1 cellular context compared by ENCODE assay signal in the genomic region with DNA sequence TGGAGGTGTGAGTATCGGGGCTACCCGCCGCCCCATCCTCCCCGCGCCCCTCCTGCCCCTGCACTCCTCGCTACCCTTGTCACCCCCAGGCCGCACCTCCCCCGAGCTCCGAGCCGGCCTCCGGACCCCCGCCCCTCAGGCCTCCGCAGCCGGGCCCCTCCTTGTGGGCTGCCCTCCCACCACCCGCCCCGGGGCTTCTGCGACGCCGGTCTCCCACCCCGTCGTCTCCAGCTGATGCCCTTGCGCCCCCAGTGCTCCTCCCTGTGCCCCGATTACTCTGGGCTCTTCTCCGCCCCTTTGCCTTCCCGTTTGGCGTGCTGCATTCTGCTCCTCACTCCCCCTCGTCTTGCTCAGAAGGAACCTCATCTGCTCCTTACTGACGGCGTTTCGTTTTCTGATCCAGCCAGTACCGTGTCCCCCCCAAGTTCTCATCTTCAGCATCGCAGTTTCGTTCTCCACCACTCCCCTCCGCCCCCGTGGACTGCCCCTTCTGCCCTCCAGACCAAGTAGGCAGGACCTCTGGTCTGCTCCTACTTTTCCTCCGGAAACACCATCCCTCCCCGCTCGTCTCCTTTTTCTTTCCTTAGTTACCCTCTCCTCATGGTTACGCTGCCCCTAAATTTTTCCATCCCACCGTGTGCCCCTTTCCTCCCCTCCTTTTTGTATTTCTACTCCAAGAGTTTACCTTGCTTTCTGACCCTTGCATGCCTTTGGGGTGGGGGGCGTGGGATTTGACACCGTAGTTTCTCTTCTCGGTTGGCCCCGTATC.
TF ChIP-seq lines count a peak whose summit lies in the region.

No MANE protein-coding gene starts in this region.

TF ChIP-seq in HepG2, 621 proteins besides CTCF, POLR2A, EP300 and RAD21 (continued from another document and continues in another):
- TF ChIP-seq, protein P1, sequence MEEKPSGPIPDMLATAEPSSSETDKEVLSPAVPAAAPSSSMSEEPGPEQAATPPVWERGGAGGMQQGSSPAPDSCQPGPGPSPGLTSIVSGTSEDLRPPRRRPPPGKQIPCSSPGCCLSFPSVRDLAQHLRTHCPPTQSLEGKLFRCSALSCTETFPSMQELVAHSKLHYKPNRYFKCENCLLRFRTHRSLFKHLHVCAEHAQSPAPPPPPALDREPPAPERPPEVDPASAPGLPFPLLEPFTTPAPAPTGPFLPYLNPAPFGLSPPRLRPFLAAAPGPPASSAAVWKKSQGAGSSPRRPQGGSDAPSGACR (CRISPR knock-in tag; IDR thresholded peaks at IDR 0.05) = 0 out of 2 replicates have a peak, but pooled peaks have one; percentile 61
- TF ChIP-seq, protein P2, sequence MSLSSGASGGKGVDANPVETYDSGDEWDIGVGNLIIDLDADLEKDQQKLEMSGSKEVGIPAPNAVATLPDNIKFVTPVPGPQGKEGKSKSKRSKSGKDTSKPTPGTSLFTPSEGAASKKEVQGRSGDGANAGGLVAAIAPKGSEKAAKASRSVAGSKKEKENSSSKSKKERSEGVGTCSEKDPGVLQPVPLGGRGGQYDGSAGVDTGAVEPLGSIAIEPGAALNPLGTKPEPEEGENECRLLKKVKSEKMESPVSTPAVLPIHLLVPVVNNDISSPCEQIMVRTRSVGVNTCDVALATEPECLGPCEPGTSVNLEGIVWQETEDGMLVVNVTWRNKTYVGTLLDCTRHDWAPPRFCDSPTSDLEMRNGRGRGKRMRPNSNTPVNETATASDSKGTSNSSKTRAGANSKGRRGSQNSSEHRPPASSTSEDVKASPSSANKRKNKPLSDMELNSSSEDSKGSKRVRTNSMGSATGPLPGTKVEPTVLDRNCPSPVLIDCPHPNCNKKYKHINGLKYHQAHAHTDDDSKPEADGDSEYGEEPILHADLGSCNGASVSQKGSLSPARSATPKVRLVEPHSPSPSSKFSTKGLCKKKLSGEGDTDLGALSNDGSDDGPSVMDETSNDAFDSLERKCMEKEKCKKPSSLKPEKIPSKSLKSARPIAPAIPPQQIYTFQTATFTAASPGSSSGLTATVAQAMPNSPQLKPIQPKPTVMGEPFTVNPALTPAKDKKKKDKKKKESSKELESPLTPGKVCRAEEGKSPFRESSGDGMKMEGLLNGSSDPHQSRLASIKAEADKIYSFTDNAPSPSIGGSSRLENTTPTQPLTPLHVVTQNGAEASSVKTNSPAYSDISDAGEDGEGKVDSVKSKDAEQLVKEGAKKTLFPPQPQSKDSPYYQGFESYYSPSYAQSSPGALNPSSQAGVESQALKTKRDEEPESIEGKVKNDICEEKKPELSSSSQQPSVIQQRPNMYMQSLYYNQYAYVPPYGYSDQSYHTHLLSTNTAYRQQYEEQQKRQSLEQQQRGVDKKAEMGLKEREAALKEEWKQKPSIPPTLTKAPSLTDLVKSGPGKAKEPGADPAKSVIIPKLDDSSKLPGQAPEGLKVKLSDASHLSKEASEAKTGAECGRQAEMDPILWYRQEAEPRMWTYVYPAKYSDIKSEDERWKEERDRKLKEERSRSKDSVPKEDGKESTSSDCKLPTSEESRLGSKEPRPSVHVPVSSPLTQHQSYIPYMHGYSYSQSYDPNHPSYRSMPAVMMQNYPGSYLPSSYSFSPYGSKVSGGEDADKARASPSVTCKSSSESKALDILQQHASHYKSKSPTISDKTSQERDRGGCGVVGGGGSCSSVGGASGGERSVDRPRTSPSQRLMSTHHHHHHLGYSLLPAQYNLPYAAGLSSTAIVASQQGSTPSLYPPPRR (CRISPR knock-in tag; IDR thresholded peaks at IDR 0.05; ENCODE audit: borderline replicate concordance) = 0 out of 2 replicates have a peak, but pooled peaks have one; percentile 8
- TF ChIP-seq ZNF530 (CRISPR knock-in tag; IDR thresholded peaks at IDR 0.05; ENCODE audit: low read depth) (no peak), HNRNPH1 (optimal IDR thresholded peaks at IDR 0.05; ENCODE audit: low read depth, low read length) (no peak), HDAC2 (CRISPR knock-in tag; IDR thresholded peaks at IDR 0.05) (no peak), ATM (IDR thresholded peaks at IDR 0.05; ENCODE audit: borderline replicate concordance) (no peak), RNF2 (conservative IDR thresholded peaks at IDR 0.05; ENCODE audit: low read depth) (no peak), ZNF879 (CRISPR knock-in tag; IDR thresholded peaks at IDR 0.05) (0 out of 2 replicates have a peak, but pooled peaks have one; percentile 15), GTF2F1 (IDR thresholded peaks at IDR 0.05; ENCODE audit: low read length) (no peak), ZNF709 (CRISPR knock-in tag; IDR thresholded peaks at IDR 0.05) (no peak), REL (CRISPR knock-in tag; conservative IDR thresholded peaks at IDR 0.05) (0 out of 2 replicates have a peak, but pooled peaks have one; percentile 10), CHD2 (IDR thresholded peaks at IDR 0.05; ENCODE audit: low read depth, low read length) (no peak), POLR2AphosphoS5 (IDR thresholded peaks at IDR 0.05; ENCODE audit: low read depth, low read length) (no peak), SP5 (CRISPR knock-in tag; IDR thresholded peaks at IDR 0.05; ENCODE audit: borderline replicate concordance, low read depth) (0 out of 2 replicates have a peak, but pooled peaks have one; percentile 13), ZNF552 (CRISPR knock-in tag; IDR thresholded peaks at IDR 0.05; ENCODE audit: borderline replicate concordance) (no peak), ATRX (CRISPR knock-in tag; IDR thresholded peaks at IDR 0.05; ENCODE audit: borderline replicate concordance) (no peak), ZNF101 (CRISPR knock-in tag; IDR thresholded peaks at IDR 0.05; ENCODE audit: borderline replicate concordance, low read depth) (no peak), KLF13 (CRISPR knock-in tag; IDR thresholded peaks at IDR 0.05) (no peak), ELF3 (CRISPR knock-in tag; IDR thresholded peaks at IDR 0.05) (no peak), SOX5 (CRISPR knock-in tag; IDR thresholded peaks at IDR 0.05; ENCODE audit: borderline replicate concordance) (no peak), ZNF607 (CRISPR knock-in tag; IDR thresholded peaks at IDR 0.05; ENCODE audit: borderline replicate concordance) (no peak), SMAD9 (CRISPR knock-in tag; IDR thresholded peaks at IDR 0.05) (no peak), ZNF138 (CRISPR knock-in tag; IDR thresholded peaks at IDR 0.05; ENCODE audit: low read depth) (0 out of 2 replicates have a peak, but pooled peaks have one; percentile 4)
- TF ChIP-seq, protein P3, sequence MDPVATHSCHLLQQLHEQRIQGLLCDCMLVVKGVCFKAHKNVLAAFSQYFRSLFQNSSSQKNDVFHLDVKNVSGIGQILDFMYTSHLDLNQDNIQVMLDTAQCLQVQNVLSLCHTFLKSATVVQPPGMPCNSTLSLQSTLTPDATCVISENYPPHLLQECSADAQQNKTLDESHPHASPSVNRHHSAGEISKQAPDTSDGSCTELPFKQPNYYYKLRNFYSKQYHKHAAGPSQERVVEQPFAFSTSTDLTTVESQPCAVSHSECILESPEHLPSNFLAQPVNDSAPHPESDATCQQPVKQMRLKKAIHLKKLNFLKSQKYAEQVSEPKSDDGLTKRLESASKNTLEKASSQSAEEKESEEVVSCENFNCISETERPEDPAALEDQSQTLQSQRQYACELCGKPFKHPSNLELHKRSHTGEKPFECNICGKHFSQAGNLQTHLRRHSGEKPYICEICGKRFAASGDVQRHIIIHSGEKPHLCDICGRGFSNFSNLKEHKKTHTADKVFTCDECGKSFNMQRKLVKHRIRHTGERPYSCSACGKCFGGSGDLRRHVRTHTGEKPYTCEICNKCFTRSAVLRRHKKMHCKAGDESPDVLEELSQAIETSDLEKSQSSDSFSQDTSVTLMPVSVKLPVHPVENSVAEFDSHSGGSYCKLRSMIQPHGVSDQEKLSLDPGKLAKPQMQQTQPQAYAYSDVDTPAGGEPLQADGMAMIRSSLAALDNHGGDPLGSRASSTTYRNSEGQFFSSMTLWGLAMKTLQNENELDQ (CRISPR knock-in tag; IDR thresholded peaks at IDR 0.05; ENCODE audit: borderline replicate concordance) = no peak
- TF ChIP-seq, protein P4, sequence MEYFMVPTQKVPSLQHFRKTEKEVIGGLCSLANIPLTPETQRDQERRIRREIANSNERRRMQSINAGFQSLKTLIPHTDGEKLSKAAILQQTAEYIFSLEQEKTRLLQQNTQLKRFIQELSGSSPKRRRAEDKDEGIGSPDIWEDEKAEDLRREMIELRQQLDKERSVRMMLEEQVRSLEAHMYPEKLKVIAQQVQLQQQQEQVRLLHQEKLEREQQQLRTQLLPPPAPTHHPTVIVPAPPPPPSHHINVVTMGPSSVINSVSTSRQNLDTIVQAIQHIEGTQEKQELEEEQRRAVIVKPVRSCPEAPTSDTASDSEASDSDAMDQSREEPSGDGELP (IDR thresholded peaks at IDR 0.05; ENCODE audit: borderline replicate concordance, low read depth) = peak; percentile 40; the same call in 1 of the 2 replicates
- TF ChIP-seq, protein P5, sequence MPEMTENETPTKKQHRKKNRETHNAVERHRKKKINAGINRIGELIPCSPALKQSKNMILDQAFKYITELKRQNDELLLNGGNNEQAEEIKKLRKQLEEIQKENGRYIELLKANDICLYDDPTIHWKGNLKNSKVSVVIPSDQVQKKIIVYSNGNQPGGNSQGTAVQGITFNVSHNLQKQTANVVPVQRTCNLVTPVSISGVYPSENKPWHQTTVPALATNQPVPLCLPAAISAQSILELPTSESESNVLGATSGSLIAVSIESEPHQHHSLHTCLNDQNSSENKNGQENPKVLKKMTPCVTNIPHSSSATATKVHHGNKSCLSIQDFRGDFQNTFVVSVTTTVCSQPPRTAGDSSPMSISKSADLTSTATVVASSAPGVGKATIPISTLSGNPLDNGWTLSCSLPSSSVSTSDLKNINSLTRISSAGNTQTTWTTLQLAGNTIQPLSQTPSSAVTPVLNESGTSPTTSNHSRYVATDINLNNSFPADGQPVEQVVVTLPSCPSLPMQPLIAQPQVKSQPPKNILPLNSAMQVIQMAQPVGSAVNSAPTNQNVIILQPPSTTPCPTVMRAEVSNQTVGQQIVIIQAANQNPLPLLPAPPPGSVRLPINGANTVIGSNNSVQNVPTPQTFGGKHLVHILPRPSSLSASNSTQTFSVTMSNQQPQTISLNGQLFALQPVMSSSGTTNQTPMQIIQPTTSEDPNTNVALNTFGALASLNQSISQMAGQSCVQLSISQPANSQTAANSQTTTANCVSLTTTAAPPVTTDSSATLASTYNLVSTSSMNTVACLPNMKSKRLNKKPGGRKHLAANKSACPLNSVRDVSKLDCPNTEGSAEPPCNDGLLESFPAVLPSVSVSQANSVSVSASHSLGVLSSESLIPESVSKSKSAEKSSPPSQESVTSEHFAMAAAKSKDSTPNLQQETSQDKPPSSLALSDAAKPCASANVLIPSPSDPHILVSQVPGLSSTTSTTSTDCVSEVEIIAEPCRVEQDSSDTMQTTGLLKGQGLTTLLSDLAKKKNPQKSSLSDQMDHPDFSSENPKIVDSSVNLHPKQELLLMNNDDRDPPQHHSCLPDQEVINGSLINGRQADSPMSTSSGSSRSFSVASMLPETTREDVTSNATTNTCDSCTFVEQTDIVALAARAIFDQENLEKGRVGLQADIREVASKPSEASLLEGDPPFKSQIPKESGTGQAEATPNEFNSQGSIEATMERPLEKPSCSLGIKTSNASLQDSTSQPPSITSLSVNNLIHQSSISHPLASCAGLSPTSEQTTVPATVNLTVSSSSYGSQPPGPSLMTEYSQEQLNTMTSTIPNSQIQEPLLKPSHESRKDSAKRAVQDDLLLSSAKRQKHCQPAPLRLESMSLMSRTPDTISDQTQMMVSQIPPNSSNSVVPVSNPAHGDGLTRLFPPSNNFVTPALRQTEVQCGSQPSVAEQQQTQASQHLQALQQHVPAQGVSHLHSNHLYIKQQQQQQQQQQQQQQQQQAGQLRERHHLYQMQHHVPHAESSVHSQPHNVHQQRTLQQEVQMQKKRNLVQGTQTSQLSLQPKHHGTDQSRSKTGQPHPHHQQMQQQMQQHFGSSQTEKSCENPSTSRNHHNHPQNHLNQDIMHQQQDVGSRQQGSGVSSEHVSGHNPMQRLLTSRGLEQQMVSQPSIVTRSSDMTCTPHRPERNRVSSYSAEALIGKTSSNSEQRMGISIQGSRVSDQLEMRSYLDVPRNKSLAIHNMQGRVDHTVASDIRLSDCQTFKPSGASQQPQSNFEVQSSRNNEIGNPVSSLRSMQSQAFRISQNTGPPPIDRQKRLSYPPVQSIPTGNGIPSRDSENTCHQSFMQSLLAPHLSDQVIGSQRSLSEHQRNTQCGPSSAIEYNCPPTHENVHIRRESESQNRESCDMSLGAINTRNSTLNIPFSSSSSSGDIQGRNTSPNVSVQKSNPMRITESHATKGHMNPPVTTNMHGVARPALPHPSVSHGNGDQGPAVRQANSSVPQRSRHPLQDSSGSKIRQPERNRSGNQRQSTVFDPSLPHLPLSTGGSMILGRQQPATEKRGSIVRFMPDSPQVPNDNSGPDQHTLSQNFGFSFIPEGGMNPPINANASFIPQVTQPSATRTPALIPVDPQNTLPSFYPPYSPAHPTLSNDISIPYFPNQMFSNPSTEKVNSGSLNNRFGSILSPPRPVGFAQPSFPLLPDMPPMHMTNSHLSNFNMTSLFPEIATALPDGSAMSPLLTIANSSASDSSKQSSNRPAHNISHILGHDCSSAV (CRISPR knock-in tag; IDR thresholded peaks at IDR 0.05; ENCODE audit: borderline replicate concordance) = no peak
- TF ChIP-seq, protein P6, sequence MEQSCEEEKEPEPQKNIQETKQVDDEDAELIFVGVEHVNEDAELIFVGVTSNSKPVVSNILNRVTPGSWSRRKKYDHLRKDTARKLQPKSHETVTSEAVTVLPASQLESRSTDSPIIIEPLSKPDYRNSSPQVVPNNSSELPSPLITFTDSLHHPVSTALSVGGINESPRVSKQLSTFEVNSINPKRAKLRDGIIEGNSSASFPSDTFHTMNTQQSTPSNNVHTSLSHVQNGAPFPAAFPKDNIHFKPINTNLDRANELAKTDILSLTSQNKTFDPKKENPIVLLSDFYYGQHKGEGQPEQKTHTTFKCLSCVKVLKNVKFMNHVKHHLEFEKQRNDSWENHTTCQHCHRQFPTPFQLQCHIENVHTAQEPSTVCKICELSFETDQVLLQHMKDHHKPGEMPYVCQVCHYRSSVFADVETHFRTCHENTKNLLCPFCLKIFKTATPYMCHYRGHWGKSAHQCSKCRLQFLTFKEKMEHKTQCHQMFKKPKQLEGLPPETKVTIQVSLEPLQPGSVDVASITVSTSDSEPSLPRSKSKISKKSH (CRISPR knock-in tag; IDR thresholded peaks at IDR 0.05; ENCODE audit: borderline replicate concordance) = no peak
- TF ChIP-seq, protein P7, sequence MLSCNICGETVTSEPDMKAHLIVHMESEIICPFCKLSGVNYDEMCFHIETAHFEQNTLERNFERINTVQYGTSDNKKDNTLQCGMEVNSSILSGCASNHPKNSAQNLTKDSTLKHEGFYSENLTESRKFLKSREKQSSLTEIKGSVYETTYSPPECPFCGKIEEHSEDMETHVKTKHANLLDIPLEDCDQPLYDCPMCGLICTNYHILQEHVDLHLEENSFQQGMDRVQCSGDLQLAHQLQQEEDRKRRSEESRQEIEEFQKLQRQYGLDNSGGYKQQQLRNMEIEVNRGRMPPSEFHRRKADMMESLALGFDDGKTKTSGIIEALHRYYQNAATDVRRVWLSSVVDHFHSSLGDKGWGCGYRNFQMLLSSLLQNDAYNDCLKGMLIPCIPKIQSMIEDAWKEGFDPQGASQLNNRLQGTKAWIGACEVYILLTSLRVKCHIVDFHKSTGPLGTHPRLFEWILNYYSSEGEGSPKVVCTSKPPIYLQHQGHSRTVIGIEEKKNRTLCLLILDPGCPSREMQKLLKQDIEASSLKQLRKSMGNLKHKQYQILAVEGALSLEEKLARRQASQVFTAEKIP (CRISPR knock-in tag; IDR thresholded peaks at IDR 0.05; ENCODE audit: borderline replicate concordance) = no peak
